Comparison of ENCODE assay signal across 18 cellular contexts in genomic region chr20:47146703-47147102, GRCh38.
A peak's percentile ranks its signal among the peaks of the same experiment; 100 is the strongest.
DNase-seq lines count a peak whose midpoint lies in the region; ATAC-seq and TF ChIP-seq lines count a peak whose summit lies in the region.
"Had no signal": no experiment of that assay in that cellular context is flagged by ENCODE, and none has a peak within 500 bp of the region (broad histone marks: within the 10 kb centered on the region; RNA-seq: fewer than 3 reads in every experiment).

No MANE protein-coding gene starts in this region.

- peak overlapping the region; percentile 7; the same call in 1 of the 2 replicates for H2BK120ac ChIP-seq in IMR-90 (ENCODE audit: low read depth, low read length)

- in situ Hi-C loops in Caki2 (cut with HindIII; ENCODE audit: low pct_unique_long_range_greater_than_20kb, low sequenced_read_pairs) (no loop called here), IMR-90 (cut with MboI; ENCODE audit: low sequenced_read_pairs) (loop anchor here (5.0 kb wide), 1 partner anchor 389 kb away; no protein-coding TSS in a partner anchor), brain microvascular endothelial cell (cut with HindIII; ENCODE audit: low pct_ligation_motif_present, low sequenced_read_pairs) (no loop called here)

- dilution Hi-C loops in IMR-90 (cut with HindIII; ENCODE audit: low sequenced_read_pairs, unreplicated experiment): no loop called here

- DNase-seq in Caki2 (ENCODE audit: low read depth): peak; percentile 67
- peak; percentile 73 for DNase-seq in IMR-90
- DNase-seq in brain microvascular endothelial cell: peak; percentile 29
- DNase-seq in left kidney (ENCODE audit: low read depth, low spot score): peak; percentile 49
- DNase-seq in stimulated activated CD4-positive, alpha-beta T cell treated with anti-CD3 and anti-CD28 coated beads, Interleukin-15, amount 100 ng/mL, for 24 hours: no peak
- DNase-seq in NCI-H1930 (lab: John Stamatoyannopoulos, UW): no peak
- DNase-seq: activated CD4-positive, alpha-beta memory T cell treated with anti-CD3 and anti-CD28 coated beads, Interleukin-2, amount 10 ng/mL, durations not matched to agents 7 days and 5 days; activated naive CD4-positive, alpha-beta T cell treated with anti-CD3 and anti-CD28 coated beads, Interleukin-2, amount 10 ng/mL, durations not matched to agents 7 days and 5 days; CD4-positive, alpha-beta memory T cell; dorsolateral prefrontal cortex; NCI-H1417; NCI-H774; pancreas; stimulated activated CD4-positive, alpha-beta T cell treated with anti-CD3 and anti-CD28 coated beads, Interleukin-2, amount 100 ng/mL, for 24 hours; stimulated activated naive CD4-positive, alpha-beta T cell; T-cell had no signal

- H2AFZ ChIP-seq in IMR-90 (replicated peaks; ENCODE audit: low read length, poor library complexity): peak overlapping the region; percentile 76

- no peaks in the 10 kb centered on the region for H4K20me1 ChIP-seq in IMR-90 (ENCODE audit: insufficient read depth, low read length)

- no peak overlapping the region for H3K4me2 ChIP-seq in IMR-90 (ENCODE audit: low read depth, low read length)

- no peaks in the 10 kb centered on the region for H3K79me1 ChIP-seq in IMR-90 (ENCODE audit: low read depth in 1 of 2, low read length in 2 of 2)

- H3K27ac ChIP-seq in IMR-90 (ENCODE audit: insufficient read depth, low read length) (no peak overlapping the region), brain microvascular endothelial cell (no peak overlapping the region)
- H3K27ac ChIP-seq: dorsolateral prefrontal cortex, pancreas had no signal

- no peaks in the 10 kb centered on the region; the same call in 1 of the 2 replicates for H3K9me1 ChIP-seq in IMR-90 (ENCODE audit: insufficient read depth, low read length)

- H3K4ac ChIP-seq in IMR-90 (ENCODE audit: low read depth, low read length): peak overlapping the region; percentile 60; the same call in 1 of the 2 replicates

- H2BK20ac ChIP-seq in IMR-90 (ENCODE audit: low read depth, low read length): peak overlapping the region; percentile 15; the same call in 1 of the 2 replicates

- POLR2A ChIA-PET in IMR-90 (lab: Charles Lee; ENCODE audit: unreplicated experiment): no interaction called here

- no peak overlapping the region for H2BK15ac ChIP-seq in IMR-90 (ENCODE audit: low read depth, low read length)

- peak overlapping the region in 1 of 2 experiments; percentile 23; a peak in 1 of 4 replicates for H4K8ac ChIP-seq in IMR-90 (ENCODE audit: low read depth in 2 of 2, low read length in 2 of 2)

- H3K18ac ChIP-seq in IMR-90 (ENCODE audit: low read depth, low read length): no peak overlapping the region

- no peak overlapping the region for H3K56ac ChIP-seq in IMR-90 (ENCODE audit: extremely low read depth, insufficient read depth, low read length)

- H2AK5ac ChIP-seq in IMR-90 (ENCODE audit: low read depth, low read length): no peak overlapping the region

- H4K91ac ChIP-seq in IMR-90 (ENCODE audit: insufficient read depth, low read depth, low read length): peak overlapping the region; percentile 17; the same call in 1 of the 2 replicates

- ATAC-seq in IMR-90 (ENCODE audit: low read depth) (peak; percentile 84), HG02678 (IDR thresholded peaks at IDR 0.05; ENCODE audit: unreplicated experiment) (no peak), GM21390 (IDR thresholded peaks at IDR 0.05; ENCODE audit: unreplicated experiment) (no peak)
- ATAC-seq: pancreas, T-cell had no signal

- no peak for TF ChIP-seq CTCF in IMR-90 (conservative IDR thresholded peaks at IDR 0.05; ENCODE audit: low read depth, low read length)
- TF ChIP-seq CTCF in brain microvascular endothelial cell (IDR thresholded peaks at IDR 0.05; ENCODE audit: low read depth, low read length, missing control alignments): no peak

- H3K36me3 ChIP-seq in IMR-90 (ENCODE audit: control insufficient read depth, insufficient read depth, low read length) (no peaks in the 10 kb centered on the region), brain microvascular endothelial cell (replicated peaks) (no peaks in the 10 kb centered on the region)
- H3K36me3 ChIP-seq: pancreas had no signal

- peaks cover 8% of the 10 kb centered on the region; the same call in 1 of the 2 replicates for H3K4me1 ChIP-seq in IMR-90 (ENCODE audit: control insufficient read depth, insufficient read depth, low read length)
- H3K4me1 ChIP-seq: pancreas had no signal

- no TSS peak for BruUV-seq in IMR-90 (replicated peaks; lab: Mats Ljungman, UMichigan)

- H4K5ac ChIP-seq in IMR-90 (ENCODE audit: low read depth, low read length): no peak overlapping the region

- 20% methylated on average over 1 of the region's 7 CpGs; no CpG with 5 or more reads in 1 of the 2 experiments for WGBS in IMR-90 (ENCODE audit: extremely low coverage in 2 of 2, insufficient read length in 1 of 2), 2 experiments

- H3K14ac ChIP-seq in IMR-90 (replicated peaks; ENCODE audit: low read depth, low read length): peak overlapping the region; percentile 6

- CTCF ChIA-PET in IMR-90 (lab: Yijun Ruan, JAX): interaction anchor here (0.6 kb wide), 1 partner anchor 19 kb away, joined by 3 read pairs; no protein-coding TSS in a partner anchor

- H3K9me3 ChIP-seq in IMR-90 (ENCODE audit: control insufficient read depth, insufficient read depth, low read length): no peaks in the 10 kb centered on the region
- H3K9me3 ChIP-seq: pancreas had no signal

- peak overlapping the region; percentile 79 for H2AK9ac ChIP-seq in IMR-90 (replicated peaks; ENCODE audit: low read depth, low read length, poor library complexity)

- H3K27me3 ChIP-seq in IMR-90 (ENCODE audit: control insufficient read depth, insufficient read depth, low read length) (no peaks in the 10 kb centered on the region), brain microvascular endothelial cell (replicated peaks) (no peaks in the 10 kb centered on the region)
- H3K27me3 ChIP-seq: pancreas had no signal

- H3K4me3 ChIP-seq in IMR-90 (ENCODE audit: insufficient read depth, low read depth, low read length) (no peak overlapping the region), brain microvascular endothelial cell (ENCODE audit: low read depth, low read length) (no peak overlapping the region)
- H3K4me3 ChIP-seq: dorsolateral prefrontal cortex, pancreas had no signal

- intact Hi-C loops in IMR-90 (cut with micrococcal nuclease): no loop called here

- no peak overlapping the region for H2BK5ac ChIP-seq in IMR-90 (ENCODE audit: low read depth, low read length, poor library complexity, severe bottlenecking)

- H3K9ac ChIP-seq in IMR-90 (ENCODE audit: low read depth, low read length): no peak overlapping the region

- H3K23ac ChIP-seq in IMR-90 (ENCODE audit: low read depth, low read length): no peak overlapping the region

- no peak for TF ChIP-seq POLR2A in IMR-90 (IDR thresholded peaks at IDR 0.05; ENCODE audit: low read depth, low read length)

- 0 out of 2 replicates have a peak, but pooled peaks have one; percentile 13 for TF ChIP-seq RAD21 in IMR-90 (IDR thresholded peaks at IDR 0.05; ENCODE audit: low read length)

TF ChIP-seq in IMR-90, 13 proteins besides CTCF, POLR2A, EP300 and RAD21:
- TF ChIP-seq BHLHE40 (IDR thresholded peaks at IDR 0.05; ENCODE audit: low read depth, low read length) (peak; percentile 53; the same call in 1 of the 2 replicates), CEBPB (IDR thresholded peaks at IDR 0.05; ENCODE audit: low read depth, low read length) (no peak), ELK1 (IDR thresholded peaks at IDR 0.05; ENCODE audit: borderline replicate concordance, low read depth, low read length) (no peak), USF2 (IDR thresholded peaks at IDR 0.05; ENCODE audit: low read depth, low read length) (no peak), SMC3 (IDR thresholded peaks at IDR 0.05; ENCODE audit: low read depth, low read length) (0 out of 2 replicates have a peak, but pooled peaks have one; percentile 3), MXI1 (IDR thresholded peaks at IDR 0.05; ENCODE audit: borderline replicate concordance, low read depth, low read length) (no peak), RCOR1 (IDR thresholded peaks at IDR 0.05; ENCODE audit: insufficient replicate concordance, low read length) (peak; percentile 49)

Comparison
In these comparisons a context has a peak if more than half of its experiments do, and no peak if none do; other contexts are left out.
1. DNase-seq: peak in Caki2 (single experiment), IMR-90 (single experiment), brain microvascular endothelial cell (single experiment) and left kidney (single experiment); none in stimulated activated CD4-positive, alpha-beta T cell treated with anti-CD3 and anti-CD28 coated beads, Interleukin-15, amount 100 ng/mL, for 24 hours (single experiment) and NCI-H1930 (0 of 2).